In genomic region chr1:212560933-212561460, GRCh38 we compare ENCODE assay signal across 10 cellular contexts. TPM values are rescaled to one million over a fixed set of nuclear protein-coding genes. Genes with fewer than 3 reads are reported as not detected.
DNase-seq lines count a peak whose midpoint lies in the region; ATAC-seq and TF ChIP-seq lines count a peak whose summit lies in the region.
"Had no signal": no experiment of that assay in that cellular context is flagged by ENCODE, and none has a peak within 500 bp of the region (broad histone marks: within the 10 kb centered on the region; RNA-seq: fewer than 3 reads in every experiment).

No MANE protein-coding gene starts in this region.

- ATAC-seq in heart left ventricle (no peak), left ventricle myocardium superior (no peak), GM21619 (IDR thresholded peaks at IDR 0.05; ENCODE audit: unreplicated experiment) (no peak), HG02763 (IDR thresholded peaks at IDR 0.05; ENCODE audit: unreplicated experiment) (no peak)
- ATAC-seq in central memory CD8-positive, alpha-beta T cell (replicated peaks; ENCODE audit: extremely low read depth, poor library complexity, severe bottlenecking) = no peak

- TF ChIP-seq CTCF in heart left ventricle (IDR thresholded peaks at IDR 0.05) = no peak
- no peak for TF ChIP-seq CTCF in neural crest cell (conservative IDR thresholded peaks at IDR 0.05)
- TF ChIP-seq CTCF in tibial nerve (IDR thresholded peaks at IDR 0.05) = no peak

- H3K27me3 Mint-ChIP-seq in central memory CD8-positive, alpha-beta T cell = no peaks in the 10 kb centered on the region
- H3K27me3 Mint-ChIP-seq in neural crest cell (ENCODE audit: low read depth) = peaks cover 7% of the 10 kb centered on the region

- H3K4me1 ChIP-seq in heart left ventricle (peaks cover 0 to 22% (median 7%) of the 10 kb centered on the region in 12 donors), tibial nerve (peaks cover 0 to 19% (median 5%) of the 10 kb centered on the region in 4 donors)

- peak overlapping the region; percentile 59 for H3K4me3 Mint-ChIP-seq in central memory CD8-positive, alpha-beta T cell
- H3K4me3 Mint-ChIP-seq in neural crest cell = peak overlapping the region; percentile 36

- peaks cover 5% of the 10 kb centered on the region for H3K9me3 Mint-ChIP-seq in central memory CD8-positive, alpha-beta T cell
- H3K9me3 Mint-ChIP-seq in neural crest cell = peaks cover 3% of the 10 kb centered on the region

- peaks cover 0 to 8% (median 0%) of the 10 kb centered on the region in 12 donors for H3K9me3 ChIP-seq in heart left ventricle
- peaks cover 0 to 3% (median 0%) of the 10 kb centered on the region in 4 donors for H3K9me3 ChIP-seq in tibial nerve

- H3K27ac ChIP-seq in heart left ventricle (peak overlapping the region in 10 of 12 donors; percentile 45 to 95 (median 65)), tibial nerve (peak overlapping the region in 3 of 4 donors; percentile 48 to 98 (median 96))

- no peak for TF ChIP-seq POLR2A in heart left ventricle (IDR thresholded peaks at IDR 0.05)
- no peak for TF ChIP-seq POLR2A in tibial nerve (IDR thresholded peaks at IDR 0.05)

- H3K36me3 Mint-ChIP-seq in central memory CD8-positive, alpha-beta T cell (ENCODE audit: insufficient read depth) = no peaks in the 10 kb centered on the region
- H3K36me3 Mint-ChIP-seq in neural crest cell (ENCODE audit: low read depth) = no peaks in the 10 kb centered on the region

- peaks cover 10% of the 10 kb centered on the region for H3K4me1 Mint-ChIP-seq in central memory CD8-positive, alpha-beta T cell
- H3K4me1 Mint-ChIP-seq in neural crest cell = peaks cover 13% of the 10 kb centered on the region

- no peak for TF ChIP-seq EP300 in tibial nerve (IDR thresholded peaks at IDR 0.05)

- intact Hi-C loops in heart left ventricle (cut with DNase I) (loop anchor here in 1 of 10 donors (2.0 kb wide), 1 partner anchor 46 kb away; no protein-coding TSS in a partner anchor), left ventricle myocardium superior (cut with micrococcal nuclease) (no loop called here)

- H3K36me3 ChIP-seq in heart left ventricle (no peaks in the 10 kb centered on the region), tibial nerve (no peaks in the 10 kb centered on the region)

- H3K27me3 ChIP-seq in heart left ventricle (no peaks in the 10 kb centered on the region), tibial nerve (no peaks in the 10 kb centered on the region)

- WGBS in heart left ventricle, 4 donors = 83 to 86% (median 85%) methylated on average over 6 of the region's 6 CpGs
- 80 to 83% methylated on average over 6 of the region's 6 CpGs for WGBS in tibial nerve, 2 donors

- no peak overlapping the region for H3K27ac Mint-ChIP-seq in central memory CD8-positive, alpha-beta T cell (ENCODE audit: low read depth)
- no peak overlapping the region for H3K27ac Mint-ChIP-seq in neural crest cell (ENCODE audit: unreplicated experiment)

- no peak for DNase-seq in heart left ventricle
- no peak for DNase-seq in left ventricle myocardium superior
- no peak for DNase-seq in central memory CD8-positive, alpha-beta T cell (ENCODE audit: low spot score in 2 of 2)
- no peak for DNase-seq in neural crest cell (ENCODE audit: low read depth, low spot score)
- no peak for DNase-seq in tibial nerve (ENCODE audit: low spot score in 2 of 2)
- DNase-seq in DMS 273 treated with DMSO at 0.1 percent for 48 hours (lab: John Stamatoyannopoulos, UW) = no peak
- DNase-seq: activated naive CD4-positive, alpha-beta T cell treated with Interleukin-2 at 50 U/mL for 16 hours; SIG-M5 had no signal

- H3K4me3 ChIP-seq in heart left ventricle (no peak overlapping the region), tibial nerve (no peak overlapping the region)

RNA-seq across cellular contexts. Expression of gene ATF3, which starts 47.6 kb away (rescaled TPM):
- total RNA-seq in heart left ventricle (10 to 100 TPM in 5 of 9 donors, 1 to 10 TPM in 4; 4.6 to 49.0 (median 11.0) TPM), left ventricle myocardium superior (14.6 TPM), neural crest cell (10.3 and 12.3 TPM in 2 replicates), tibial nerve (10 to 100 TPM; 12.3 to 19.2 (median 13.7) TPM)
- 10 to 100 TPM; 17.8 to 74.5 TPM for polyA plus RNA-seq in heart left ventricle
